ENCODE assay signal across 16 cellular contexts in the genomic region with DNA sequence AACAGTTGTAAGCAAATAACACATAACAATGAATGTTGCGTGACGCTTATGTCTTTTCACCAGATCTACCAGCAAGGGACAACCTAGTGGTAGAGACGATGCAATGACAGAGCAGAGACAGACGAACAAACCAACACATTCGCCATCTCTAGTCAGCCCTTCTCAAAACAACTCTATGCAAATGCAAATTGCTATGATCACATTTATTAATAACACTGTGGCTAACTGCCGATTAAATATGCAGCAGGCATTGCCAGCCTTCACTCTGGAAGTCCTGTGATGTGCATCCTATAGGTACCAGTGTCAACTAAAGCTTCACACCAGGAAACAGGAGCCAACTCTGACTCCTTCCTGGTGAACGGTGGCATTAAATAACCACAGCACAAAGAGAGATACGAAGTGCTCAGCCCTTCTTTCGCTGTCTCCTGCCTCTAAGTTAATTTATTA.
DNase-seq lines count a peak whose midpoint lies in the region; ATAC-seq and TF ChIP-seq lines count a peak whose summit lies in the region.
"Had no signal": no experiment of that assay in that cellular context is flagged by ENCODE, and none has a peak within 500 bp of the region (broad histone marks: within the 10 kb centered on the region; RNA-seq: fewer than 3 reads in every experiment).

No MANE protein-coding gene starts in this region.

- intact Hi-C loops in spleen (cut with DNase I; ENCODE audit: low total_unique reads): no loop called here

- H3K9me3 Mint-ChIP-seq in activated T-cell treated with anti-CD3 and anti-CD28 coated beads, Interleukin-2, amount 50 U/mL, for 24 hours: peaks cover 6% of the 10 kb centered on the region
- H3K9me3 Mint-ChIP-seq in T-helper 1 cell treated with Interleukin-12 subunit alpha and Interleukin-12 subunit beta and Interleukin-4 antibody, amounts not matched to agents 30 μg/mL and 1 μg/mL, for 36 hours: peaks cover 18% of the 10 kb centered on the region
- H3K9me3 Mint-ChIP-seq in activated naive CD8-positive, alpha-beta T cell treated with anti-CD3 and anti-CD28 coated beads, Interleukin-2, amount 50 U/mL, for 24 hours: peaks cover 12% of the 10 kb centered on the region

- peaks cover 0 to 9% (median 0%) of the 10 kb centered on the region in 8 donors for H3K9me3 ChIP-seq in spleen
- H3K9me3 ChIP-seq: Caco-2, neutrophil, vagina had no signal

- peak; percentile 40 for ATAC-seq in activated naive CD8-positive, alpha-beta T cell treated with anti-CD3 and anti-CD28 coated beads, Interleukin-2, amount 50 U/mL, for 24 hours
- ATAC-seq in GM19328 (IDR thresholded peaks at IDR 0.05; ENCODE audit: unreplicated experiment) (no peak), SK-N-SH treated with all-trans-retinoic acid at 6 μM for 48 hours (no peak)

- DNase-seq in activated T-cell treated with anti-CD3 and anti-CD28 coated beads, Interleukin-2, amount 50 U/mL, for 24 hours: no peak
- DNase-seq in activated T-cell treated with anti-CD3 and anti-CD28 coated beads for 4 hours (no peak), spleen (no peak), NCI-H1092 treated with DMSO at 0.1 percent for 48 hours (lab: John Stamatoyannopoulos, UW) (no peak)
- DNase-seq in activated naive CD8-positive, alpha-beta T cell treated with anti-CD3 and anti-CD28 coated beads, Interleukin-2, amount 50 U/mL, for 24 hours: no peak
- DNase-seq: anterior cingulate cortex, Caco-2, EL, foreskin fibroblast, NCI-H1417 treated with DMSO at 0.1 percent for 48 hours had no signal

- H3K27ac Mint-ChIP-seq in activated T-cell treated with anti-CD3 and anti-CD28 coated beads, Interleukin-2, amount 50 U/mL, for 24 hours: peak overlapping the region; percentile 90
- peak overlapping the region; percentile 70 for H3K27ac Mint-ChIP-seq in T-helper 1 cell treated with Interleukin-12 subunit alpha and Interleukin-12 subunit beta and Interleukin-4 antibody, amounts not matched to agents 30 μg/mL and 1 μg/mL, for 36 hours
- H3K27ac Mint-ChIP-seq in activated naive CD8-positive, alpha-beta T cell treated with anti-CD3 and anti-CD28 coated beads, Interleukin-2, amount 50 U/mL, for 24 hours: peak overlapping the region; percentile 95

- H3K27ac ChIP-seq in spleen: peak overlapping the region in 6 of 8 donors; percentile 3 to 75 (median 55)
- H3K27ac ChIP-seq: neutrophil, RWPE1, vagina had no signal

- H3K36me3 ChIP-seq in spleen: peaks cover 0 to 29% (median 0%) of the 10 kb centered on the region in 6 donors
- H3K36me3 ChIP-seq: vagina had no signal

- peaks cover 90% of the 10 kb centered on the region for H3K4me1 Mint-ChIP-seq in activated T-cell treated with anti-CD3 and anti-CD28 coated beads, Interleukin-2, amount 50 U/mL, for 24 hours (ENCODE audit: low read depth)
- H3K4me1 Mint-ChIP-seq in T-helper 1 cell treated with Interleukin-12 subunit alpha and Interleukin-12 subunit beta and Interleukin-4 antibody, amounts not matched to agents 30 μg/mL and 1 μg/mL, for 36 hours (ENCODE audit: low read depth): peaks cover 47% of the 10 kb centered on the region
- H3K4me1 Mint-ChIP-seq in activated naive CD8-positive, alpha-beta T cell treated with anti-CD3 and anti-CD28 coated beads, Interleukin-2, amount 50 U/mL, for 24 hours: peaks cover 95% of the 10 kb centered on the region

- H3K4me3 Mint-ChIP-seq in activated T-cell treated with anti-CD3 and anti-CD28 coated beads, Interleukin-2, amount 50 U/mL, for 24 hours: peak overlapping the region; percentile 67
- H3K4me3 Mint-ChIP-seq in T-helper 1 cell treated with Interleukin-12 subunit alpha and Interleukin-12 subunit beta and Interleukin-4 antibody, amounts not matched to agents 30 μg/mL and 1 μg/mL, for 36 hours: no peak overlapping the region
- peak overlapping the region; percentile 66 for H3K4me3 Mint-ChIP-seq in activated naive CD8-positive, alpha-beta T cell treated with anti-CD3 and anti-CD28 coated beads, Interleukin-2, amount 50 U/mL, for 24 hours

- no peaks in the 10 kb centered on the region for H3K27me3 ChIP-seq in spleen (replicated peaks in 1 of 7)
- H3K27me3 ChIP-seq: neutrophil, vagina had no signal

- WGBS in spleen, 5 donors: 75 to 88% (median 83%) methylated on average over 9 of the region's 9 CpGs

- no peak for TF ChIP-seq CTCF in spleen (IDR thresholded peaks at IDR 0.05 in 8 of 11, conservative IDR thresholded peaks at IDR 0.05 in 3 of 11)

- no peak overlapping the region for H3K4me3 ChIP-seq in spleen
- H3K4me3 ChIP-seq: vagina had no signal

- H3K4me1 ChIP-seq in spleen: peaks cover 7 to 91% (median 36%) of the 10 kb centered on the region in 6 donors
- H3K4me1 ChIP-seq: Caco-2, vagina had no signal

- TF ChIP-seq POLR2A in spleen (IDR thresholded peaks at IDR 0.05): no peak

- H3K36me3 Mint-ChIP-seq in activated T-cell treated with anti-CD3 and anti-CD28 coated beads, Interleukin-2, amount 50 U/mL, for 24 hours (ENCODE audit: low read depth): peaks cover 49% of the 10 kb centered on the region
- H3K36me3 Mint-ChIP-seq in T-helper 1 cell treated with Interleukin-12 subunit alpha and Interleukin-12 subunit beta and Interleukin-4 antibody, amounts not matched to agents 30 μg/mL and 1 μg/mL, for 36 hours (ENCODE audit: low read depth): peaks cover 27% of the 10 kb centered on the region
- peaks cover 27% of the 10 kb centered on the region for H3K36me3 Mint-ChIP-seq in activated naive CD8-positive, alpha-beta T cell treated with anti-CD3 and anti-CD28 coated beads, Interleukin-2, amount 50 U/mL, for 24 hours (ENCODE audit: low read depth)

- no peaks in the 10 kb centered on the region for H3K27me3 Mint-ChIP-seq in activated T-cell treated with anti-CD3 and anti-CD28 coated beads, Interleukin-2, amount 50 U/mL, for 24 hours
- H3K27me3 Mint-ChIP-seq in T-helper 1 cell treated with Interleukin-12 subunit alpha and Interleukin-12 subunit beta and Interleukin-4 antibody, amounts not matched to agents 30 μg/mL and 1 μg/mL, for 36 hours (ENCODE audit: low read depth): peaks cover 12% of the 10 kb centered on the region
- no peaks in the 10 kb centered on the region for H3K27me3 Mint-ChIP-seq in activated naive CD8-positive, alpha-beta T cell treated with anti-CD3 and anti-CD28 coated beads, Interleukin-2, amount 50 U/mL, for 24 hours

TF ChIP-seq in SK-N-SH treated with all-trans-retinoic acid at 6 μM for 48 hours, 23 proteins besides CTCF, POLR2A, EP300 and RAD21:
- no peak for TF ChIP-seq ARNTL (CRISPR knock-in tag; IDR thresholded peaks at IDR 0.05; ENCODE audit: borderline replicate concordance, low read depth)
- TF ChIP-seq OSR1 (CRISPR knock-in tag; IDR thresholded peaks at IDR 0.05): no peak
- no peak for TF ChIP-seq SNAI2 (CRISPR knock-in tag; IDR thresholded peaks at IDR 0.05)
- TF ChIP-seq PPARA (CRISPR knock-in tag; IDR thresholded peaks at IDR 0.05; ENCODE audit: borderline replicate concordance): no peak
- no peak for TF ChIP-seq GLIS3 (CRISPR knock-in tag; IDR thresholded peaks at IDR 0.05)
- TF ChIP-seq, protein P1, sequence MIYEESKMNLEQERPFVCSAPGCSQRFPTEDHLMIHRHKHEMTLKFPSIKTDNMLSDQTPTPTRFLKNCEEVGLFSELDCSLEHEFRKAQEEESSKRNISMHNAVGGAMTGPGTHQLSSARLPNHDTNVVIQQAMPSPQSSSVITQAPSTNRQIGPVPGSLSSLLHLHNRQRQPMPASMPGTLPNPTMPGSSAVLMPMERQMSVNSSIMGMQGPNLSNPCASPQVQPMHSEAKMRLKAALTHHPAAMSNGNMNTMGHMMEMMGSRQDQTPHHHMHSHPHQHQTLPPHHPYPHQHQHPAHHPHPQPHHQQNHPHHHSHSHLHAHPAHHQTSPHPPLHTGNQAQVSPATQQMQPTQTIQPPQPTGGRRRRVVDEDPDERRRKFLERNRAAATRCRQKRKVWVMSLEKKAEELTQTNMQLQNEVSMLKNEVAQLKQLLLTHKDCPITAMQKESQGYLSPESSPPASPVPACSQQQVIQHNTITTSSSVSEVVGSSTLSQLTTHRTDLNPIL (CRISPR knock-in tag; IDR thresholded peaks at IDR 0.05; ENCODE audit: low read depth): no peak
- TF ChIP-seq ESRRG (CRISPR knock-in tag; IDR thresholded peaks at IDR 0.05): no peak
- TF ChIP-seq BACH2 (CRISPR knock-in tag; IDR thresholded peaks at IDR 0.05; ENCODE audit: borderline replicate concordance): no peak
